20 cellular contexts compared by ENCODE assay signal in the genomic region with DNA sequence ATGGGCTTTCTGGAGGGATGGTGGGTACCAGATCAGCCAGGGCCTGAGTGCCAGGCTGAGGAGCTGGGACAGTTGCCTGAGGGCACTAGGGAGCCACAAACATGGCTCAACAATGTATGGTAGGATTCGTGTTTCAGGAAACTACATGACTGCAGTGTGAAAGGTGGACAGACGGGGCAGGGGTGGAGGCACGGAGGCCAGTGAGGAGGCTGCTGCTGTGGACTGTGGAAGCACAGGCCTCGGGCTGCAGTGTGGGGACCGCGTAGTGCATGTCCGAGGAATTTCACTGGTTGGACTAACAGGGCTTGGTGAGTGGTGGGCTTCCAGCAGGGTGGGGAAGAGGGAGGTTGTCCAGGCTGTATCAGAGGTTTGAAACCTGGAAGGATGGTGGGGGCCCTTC. TPM values are rescaled to one million over a fixed set of nuclear protein-coding genes. Genes with fewer than 3 reads are reported as not detected.
DNase-seq lines count a peak whose midpoint lies in the region; ATAC-seq, FAIRE-seq and TF ChIP-seq lines count a peak whose summit lies in the region.
"Had no signal": no experiment of that assay in that cellular context is flagged by ENCODE, and none has a peak within 500 bp of the region (broad histone marks: within the 10 kb centered on the region; RNA-seq: fewer than 3 reads in every experiment).

No MANE protein-coding gene starts in this region.

- H3K9me3 ChIP-seq in RWPE2 (ENCODE audit: severe bottlenecking): no peaks in the 10 kb centered on the region
- no peaks in the 10 kb centered on the region for H3K9me3 ChIP-seq in kidney (ENCODE audit: control insufficient read depth in 1 of 2, low read length in 2 of 2)
- H3K9me3 ChIP-seq in sigmoid colon: no peaks in the 10 kb centered on the region

- H3K27me3 ChIP-seq in RWPE2 (ENCODE audit: insufficient read depth, poor library complexity, severe bottlenecking) (no peaks in the 10 kb centered on the region), sigmoid colon (no peaks in the 10 kb centered on the region)

- DNase-seq in CD14-positive monocyte (ENCODE audit: low spot score) (no peak), RWPE2 (ENCODE audit: low spot score) (peak; percentile 26), kidney (peak; percentile 43), sigmoid colon (peak; percentile 32), SK-N-DZ (ENCODE audit: low spot score) (no peak), HCEC 1CT (no peak)
- DNase-seq: C1 segment of cervical spinal cord, COR-L47, DMS79, HFFc6, KBM-7, NCI-H1105 treated with DMSO at 0.1 percent for 48 hours, NCI-H187 treated with DMSO at 0.1 percent for 48 hours, NCI-H446 had no signal

- peaks cover 56 to 74% of the 10 kb centered on the region in 2 donors for H3K36me3 Mint-ChIP-seq in CD14-positive monocyte

- no peak for TF ChIP-seq POLR2A in sigmoid colon (IDR thresholded peaks at IDR 0.05)

- no peak for TF ChIP-seq CTCF in CD14-positive monocyte (IDR thresholded peaks at IDR 0.05)
- TF ChIP-seq CTCF in RWPE2 (IDR thresholded peaks at IDR 0.05; ENCODE audit: poor library complexity, severe bottlenecking): no peak
- no peak for TF ChIP-seq CTCF in kidney (IDR thresholded peaks at IDR 0.05; ENCODE audit: borderline replicate concordance, extremely low read depth, insufficient read depth)
- TF ChIP-seq CTCF in sigmoid colon (IDR thresholded peaks at IDR 0.05): no peak

- H3K36me3 ChIP-seq in RWPE2 (ENCODE audit: low read depth) (peaks cover 12% of the 10 kb centered on the region; the same call in 1 of the 2 replicates), kidney (ENCODE audit: control insufficient read depth in 1 of 2, insufficient read depth in 2 of 2, low read length in 2 of 2) (no peaks in the 10 kb centered on the region), sigmoid colon (no peaks in the 10 kb centered on the region)

- no peak for ATAC-seq in RWPE2 (ENCODE audit: low read depth)
- no peak for ATAC-seq in GM18909 (IDR thresholded peaks at IDR 0.05; ENCODE audit: poor library complexity, unreplicated experiment)
- ATAC-seq in GM18907 (IDR thresholded peaks at IDR 0.05; ENCODE audit: unreplicated experiment): no peak
- ATAC-seq: GM23338 had no signal

- no peaks in the 10 kb centered on the region for H3K9me3 Mint-ChIP-seq in CD14-positive monocyte
- H3K9me3 Mint-ChIP-seq: GM23338, HFFc6 had no signal

- no peak for FAIRE-seq in kidney (lab: Jason Lieb, UNC)
- FAIRE-seq: A204.1, G401.6, GM12891 had no signal

- H3K4me3 Mint-ChIP-seq in CD14-positive monocyte: no peak overlapping the region
- H3K4me3 Mint-ChIP-seq: GM23338, HFFc6 had no signal

- WGBS in sigmoid colon, 2 donors: 92 to 94% methylated on average over 7 of the region's 7 CpGs

- H3K27me3 Mint-ChIP-seq in CD14-positive monocyte (ENCODE audit: low read depth in 3 of 3): no peaks in the 10 kb centered on the region

- H3K4me1 ChIP-seq in RWPE2 (ENCODE audit: insufficient read depth, poor library complexity, severe bottlenecking) (peaks cover 16% of the 10 kb centered on the region), kidney (ENCODE audit: control insufficient read depth in 1 of 2, insufficient read depth in 1 of 2, low read depth in 1 of 2, low read length in 2 of 2) (no peaks in the 10 kb centered on the region), sigmoid colon (no peaks in the 10 kb centered on the region)

- H3K4me1 Mint-ChIP-seq in CD14-positive monocyte: peaks cover 56% of the 10 kb centered on the region

- TF ChIP-seq EP300 in sigmoid colon (IDR thresholded peaks at IDR 0.05): no peak

- H3K27ac ChIP-seq in RWPE2 (ENCODE audit: poor library complexity, severe bottlenecking) (no peak overlapping the region), kidney (ENCODE audit: low read depth in 2 of 2, low read length in 2 of 2) (no peak overlapping the region), sigmoid colon (no peak overlapping the region)

- H3K4me3 ChIP-seq in RWPE2 (ENCODE audit: severe bottlenecking): no peak overlapping the region
- no peak overlapping the region for H3K4me3 ChIP-seq in kidney (ENCODE audit: low read length in 2 of 2)
- H3K4me3 ChIP-seq in sigmoid colon: no peak overlapping the region
- H3K4me3 ChIP-seq: GM23338 had no signal

- H3K9ac ChIP-seq in kidney (ENCODE audit: low read length in 2 of 2): no peak overlapping the region

- peak overlapping the region in 6 of 7 donors; percentile 21 to 85 (median 54) for H3K27ac Mint-ChIP-seq in CD14-positive monocyte
- H3K27ac Mint-ChIP-seq: GM23338, HFFc6 had no signal

- intact Hi-C loops in CD14-positive monocyte (cut with micrococcal nuclease): no loop called here
- intact Hi-C loops in kidney (cut with DNase I): no loop called here
- intact Hi-C loops in sigmoid colon (cut with DNase I): no loop called here

RNA-seq across cellular contexts. Expression of a gene that starts 7.8 kb away (rescaled TPM):
- 10 to 100 TPM in 1 of 2 donors, 1 to 10 TPM in 1; 2.8 to 12.7 TPM for polyA plus RNA-seq in CD14-positive monocyte
- total RNA-seq in kidney: 9.7 TPM
- polyA plus RNA-seq in kidney (ENCODE audit: insufficient read depth, low read depth, low replicate concordance): 1.3 TPM
- under 1 TPM in 1 of 4 donors, not detected in 3; 0.16 TPM for total RNA-seq in sigmoid colon
- 1 to 10 TPM; 3.0 to 6.2 (median 4.2) TPM for polyA plus RNA-seq in sigmoid colon
- polyA plus RNA-seq in SK-N-DZ (2014; cell fraction: cytosol; rRNA removed): not detected in 2 replicates
- polyA plus RNA-seq in SK-N-DZ (2014; cell fraction: nucleus; rRNA removed): not detected in 2 replicates

RNA-seq across cellular contexts. Expression of a gene that starts 46.3 kb away (rescaled TPM):
- 1 to 10 TPM; 1.7 to 5.1 TPM for polyA plus RNA-seq in CD14-positive monocyte
- 17.9 TPM for total RNA-seq in kidney
- polyA plus RNA-seq in kidney (ENCODE audit: insufficient read depth, low read depth, low replicate concordance): 6.7 TPM
- total RNA-seq in sigmoid colon: 1 to 10 TPM in 3 of 4 donors, not detected in 1; 1.2 to 2.6 (median 2.5) TPM
- 1 to 10 TPM; 2.4 to 5.5 (median 2.5) TPM for polyA plus RNA-seq in sigmoid colon
- 0.16 and 2.5 TPM in 2 replicates for polyA plus RNA-seq in SK-N-DZ (2014; cell fraction: cytosol; rRNA removed)
- polyA plus RNA-seq in SK-N-DZ (2014; cell fraction: nucleus; rRNA removed): 0.25 TPM in 1 of 2 replicates, not detected in the other
- total RNA-seq: GM23338 had no signal
- polyA plus RNA-seq: GM23338 had no signal

Comparison
In these comparisons a context has a peak if more than half of its experiments do, and no peak if none do; other contexts are left out.
1. DNase-seq: peak in RWPE2 (single experiment), kidney (single experiment) and sigmoid colon (single experiment); none in CD14-positive monocyte (single experiment), SK-N-DZ (single experiment) and HCEC 1CT (single experiment).